12 cellular contexts compared by ENCODE assay signal in the genomic region with DNA sequence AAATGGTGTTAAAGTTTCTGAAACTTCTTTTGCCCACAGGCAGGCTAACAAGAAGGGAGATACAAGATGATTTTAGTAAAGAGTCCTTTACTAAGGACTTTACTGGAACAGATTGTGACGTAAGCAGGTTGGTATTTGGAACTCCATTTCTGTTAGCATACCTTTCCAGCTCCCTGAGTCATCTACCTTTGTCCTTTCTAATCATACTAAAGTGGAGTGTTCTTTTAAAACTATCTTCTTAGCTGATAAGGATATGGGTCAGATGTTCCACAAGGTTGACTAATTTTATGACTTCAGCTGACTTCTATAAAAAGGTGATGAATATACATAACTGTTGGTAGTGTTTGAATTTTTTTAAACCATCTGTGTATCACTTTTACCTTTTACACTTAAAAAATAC. TPM values are rescaled to one million over a fixed set of nuclear protein-coding genes. Genes with fewer than 3 reads are reported as not detected.
DNase-seq lines count a peak whose midpoint lies in the region; ATAC-seq, FAIRE-seq and TF ChIP-seq lines count a peak whose summit lies in the region.
"Had no signal": no experiment of that assay in that cellular context is flagged by ENCODE, and none has a peak within 500 bp of the region (broad histone marks: within the 10 kb centered on the region; RNA-seq: fewer than 3 reads in every experiment).

No MANE protein-coding gene starts in this region.

- H4K20me1 ChIP-seq in HCT116 (ENCODE audit: insufficient read depth) (no peaks in the 10 kb centered on the region), GM12878 (ENCODE audit: control insufficient read depth, insufficient read depth) (no peaks in the 10 kb centered on the region)

- H3K36me3 Mint-ChIP-seq in T-cell: peaks cover 34% of the 10 kb centered on the region

- no peak overlapping the region for H4K8ac ChIP-seq in neuronal stem cell (ENCODE audit: low read depth, low read length)

- no peak overlapping the region for H2BK5ac ChIP-seq in neuronal stem cell (ENCODE audit: low read length)

- H3K4me1 ChIP-seq in HCT116 (ENCODE audit: control insufficient read depth in 1 of 2, insufficient read depth in 2 of 2, low read length in 2 of 2) (peaks cover 11 to 17% of the 10 kb centered on the region in 2 experiments), GM12878 (ENCODE audit: control insufficient read depth, insufficient read depth, low read length) (no peaks in the 10 kb centered on the region), neuronal stem cell (ENCODE audit: control insufficient read depth in 2 of 2, insufficient read depth in 1 of 2, low read depth in 1 of 2, low read length in 2 of 2) (no peaks in the 10 kb centered on the region)

- no peak for TF ChIP-seq EP300 in GM12878 (IDR thresholded peaks at IDR 0.05; ENCODE audit: borderline replicate concordance in 1 of 2, control insufficient read depth in 1 of 2, low read depth in 2 of 2, low read length in 2 of 2)

- H3K4me3 Mint-ChIP-seq in T-cell: no peak overlapping the region

- CTCF ChIA-PET in HCT116 (lab: Charles Lee) (interaction anchor here (0.7 to 2.8 kb wide), 3 partner anchors 164 to 171 kb away, joined by 3 to 21 read pairs (median 9); no protein-coding TSS in a partner anchor), GM12878 (lab: Yijun Ruan, JAX) (interaction anchor here (0.9 to 14.9 kb wide), 6 partner anchors 14 to 171 kb away, joined by 3 to 170 read pairs (median 20); partner anchors contain the start of gene UGP2), T-cell (lab: Charles Lee) (interaction anchor here (2.9 to 5.7 kb wide), 4 partner anchors 164 to 173 kb away, joined by 15 to 67 read pairs (median 39); no protein-coding TSS in a partner anchor)

- H2AK5ac ChIP-seq in neuronal stem cell (ENCODE audit: low read depth, low read length): no peak overlapping the region

- H3K9me2 ChIP-seq in HCT116 (ENCODE audit: insufficient read depth): no peaks in the 10 kb centered on the region

- 80% methylated on average over 1 of the region's 1 CpG for WGBS in GM12878 (ENCODE audit: insufficient coverage, insufficient replicate concordance, low lambda C conversion rate, missing lambda C conversion rate)
- WGBS in neuronal stem cell (ENCODE audit: extremely low coverage in 2 of 2, insufficient read length in 2 of 2, insufficient replicate concordance in 1 of 2), 2 donors: no CpG with 5 or more reads among the region's 1 CpG

- H3K27me3 ChIP-seq in HCT116 (ENCODE audit: insufficient read depth, low read length) (no peaks in the 10 kb centered on the region), GM12878 (replicated peaks in 1 of 2; ENCODE audit: control insufficient read depth in 2 of 2, insufficient read depth in 2 of 2, low read length in 1 of 2) (no peaks in the 10 kb centered on the region), neuronal stem cell (ENCODE audit: control insufficient read depth in 3 of 3, insufficient read depth in 3 of 3, low read depth in 1 of 3, low read length in 3 of 3) (no peaks in the 10 kb centered on the region)
- H3K27me3 ChIP-seq: BLaER1 treated with 17β-estradiol and CSF1 and Interleukin-3, amounts not matched to agents 10 nM and 100 nM had no signal

- RAD21 ChIA-PET in HCT116 (lab: Charles Lee; ENCODE audit: low non-redundant PET in 1 of 2, low total read pairs in 2 of 2, uncharacterized antibody in 2 of 2, unreplicated experiment in 2 of 2): no interaction called here
- RAD21 ChIA-PET in GM12878 (lab: Charles Lee; ENCODE audit: unreplicated experiment): interaction anchor here (2.3 to 4.9 kb wide), 3 partner anchors 18 to 171 kb away, joined by 9 to 38 read pairs (median 21); no protein-coding TSS in a partner anchor

- H3K27ac ChIP-seq in HCT116 (ENCODE audit: low read depth, low read length) (peak overlapping the region; percentile 58; the same call in 1 of the 2 replicates), GM12878 (ENCODE audit: control insufficient read depth, insufficient read depth) (no peak overlapping the region), neuronal stem cell (replicated peaks; ENCODE audit: low read length) (no peak overlapping the region)
- H3K27ac ChIP-seq: BLaER1 treated with 17β-estradiol and CSF1 and Interleukin-3, amounts not matched to agents 10 nM and 100 nM had no signal

- TF ChIP-seq CTCF in HCT116 (IDR thresholded peaks at IDR 0.05 in 2 of 3, conservative IDR thresholded peaks at IDR 0.05 in 1 of 3; ENCODE audit: borderline replicate concordance in 1 of 3, insufficient read depth in 1 of 3, low read depth in 2 of 3, low read length in 2 of 3) (no peak), GM12878 (IDR thresholded peaks at IDR 0.05 in 2 of 3, conservative IDR thresholded peaks at IDR 0.05 in 1 of 3; ENCODE audit: control insufficient read depth in 2 of 3, extremely low read depth in 1 of 3, insufficient read depth in 1 of 3, low read depth in 3 of 3, low read length in 3 of 3) (no peak)

- SMC1A ChIA-PET in GM12878 (lab: Charles Lee; ENCODE audit: uncharacterized antibody, unreplicated experiment): interaction anchor here (1.0 to 10.2 kb wide), 3 partner anchors 10 to 19 kb away, joined by 5 to 90 read pairs (median 7); partner anchors contain the start of gene UGP2

- no peaks in the 10 kb centered on the region for H3K79me1 ChIP-seq in neuronal stem cell (ENCODE audit: low read depth, low read length)

- H4K91ac ChIP-seq in neuronal stem cell (ENCODE audit: low read depth, low read length, poor library complexity): no peak overlapping the region

- H2BK120ac ChIP-seq in neuronal stem cell (ENCODE audit: low read depth, low read length): no peak overlapping the region

- no peak for TF ChIP-seq POLR2A in HCT116 (IDR thresholded peaks at IDR 0.05; ENCODE audit: borderline replicate concordance, extremely low read depth, insufficient read depth, insufficient read length)
- no peak for TF ChIP-seq POLR2A in GM12878 (IDR thresholded peaks at IDR 0.05; ENCODE audit: low read depth, low read length)

- no peak overlapping the region for H2BK12ac ChIP-seq in neuronal stem cell (ENCODE audit: low read length)

- BruUV-seq in HCT116 (replicated peaks; lab: Mats Ljungman, UMichigan) (no TSS peak), GM12878 (replicated peaks; lab: Mats Ljungman, UMichigan) (no TSS peak)

- no peak overlapping the region for H3K27ac Mint-ChIP-seq in T-cell

- no peak overlapping the region for H3K14ac ChIP-seq in neuronal stem cell (ENCODE audit: low read length)

- H3K36me3 ChIP-seq in HCT116 (ENCODE audit: control insufficient read depth in 1 of 2, insufficient read depth in 2 of 2, low read length in 2 of 2) (peaks cover 3 to 4% of the 10 kb centered on the region in 2 experiments; a peak in 3 of 4 replicates), GM12878 (ENCODE audit: control insufficient read depth in 2 of 2, insufficient read depth in 2 of 2, low read length in 1 of 2) (peaks cover 3 to 9% of the 10 kb centered on the region in 2 experiments; a peak in 2 of 4 replicates), neuronal stem cell (replicated peaks in 1 of 2; ENCODE audit: control insufficient read depth in 2 of 2, insufficient read depth in 2 of 2, low read length in 2 of 2) (peaks cover 2 to 82% of the 10 kb centered on the region in 2 donors)

- peaks cover 30 to 38% (median 31%) of the 10 kb centered on the region in 3 donors for H3K4me1 Mint-ChIP-seq in T-cell

- peak; percentile 75 for FAIRE-seq in GM12878 (lab: Jason Lieb, UNC)
- FAIRE-seq: GM19239 had no signal

- no peak overlapping the region for H2BK15ac ChIP-seq in neuronal stem cell (ENCODE audit: low read length)

- no peaks in the 10 kb centered on the region for H3K79me2 ChIP-seq in HCT116 (ENCODE audit: insufficient read depth, low read length)
- H3K79me2 ChIP-seq in GM12878 (ENCODE audit: control insufficient read depth, insufficient read depth, low read length): no peaks in the 10 kb centered on the region; the same call in none of the 2 replicates

- H3K18ac ChIP-seq in neuronal stem cell (ENCODE audit: low read length): no peak overlapping the region

- TF ChIP-seq RAD21 in HCT116 (IDR thresholded peaks at IDR 0.05; ENCODE audit: low read depth): no peak
- no peak for TF ChIP-seq RAD21 in GM12878 (IDR thresholded peaks at IDR 0.05; ENCODE audit: insufficient read depth, low read depth, low read length)

- peak overlapping the region; percentile 19; the same call in 1 of the 2 replicates for H3K9ac ChIP-seq in HCT116 (ENCODE audit: low read length)
- H3K9ac ChIP-seq in GM12878 (ENCODE audit: control insufficient read depth, insufficient read depth, low read length): no peak overlapping the region
- H3K9ac ChIP-seq in neuronal stem cell (ENCODE audit: low read depth, low read length, poor library complexity): no peak overlapping the region
- H3K9ac ChIP-seq: BLaER1 treated with 17β-estradiol and CSF1 and Interleukin-3, amounts not matched to agents 10 nM and 100 nM had no signal

- H3K4me2 ChIP-seq in HCT116 (ENCODE audit: low read length): peak overlapping the region; percentile 59
- no peak overlapping the region for H3K4me2 ChIP-seq in GM12878 (ENCODE audit: control insufficient read depth, insufficient read depth)
- no peak overlapping the region for H3K4me2 ChIP-seq in neuronal stem cell (ENCODE audit: insufficient read depth, low read length, poor library complexity, severe bottlenecking)
- H3K4me2 ChIP-seq: BLaER1 treated with 17β-estradiol and CSF1 and Interleukin-3, amounts not matched to agents 10 nM and 100 nM had no signal

- in situ Hi-C loops in GM12878 (cut with MboI): no loop called here

- no peak overlapping the region for H3K4me3 ChIP-seq in HCT116 (replicated peaks in 1 of 2; ENCODE audit: low read depth in 1 of 2, low read length in 2 of 2)
- no peak overlapping the region for H3K4me3 ChIP-seq in GM12878
- H3K4me3 ChIP-seq in neuronal stem cell (ENCODE audit: low read length in 2 of 2): no peak overlapping the region
- H3K4me3 ChIP-seq: BLaER1 treated with 17β-estradiol and CSF1 and Interleukin-3, amounts not matched to agents 10 nM and 100 nM had no signal

- peak; percentile 71 for DNase-seq in A172 (ENCODE audit: low spot score)
- peak; percentile 70 for DNase-seq in HCT116 (ENCODE audit: low read depth, low spot score)
- DNase-seq in GM12878 (ENCODE audit: low read depth, low spot score): no peak
- DNase-seq in left colon: no peak
- no peak for DNase-seq in NCI-H1092 (lab: John Stamatoyannopoulos, UW)
- DNase-seq in neuronal stem cell (ENCODE audit: low spot score): no peak
- no peak for DNase-seq in stimulated activated CD4-positive, alpha-beta T cell treated with anti-CD3 and anti-CD28 coated beads, Interleukin-4, amount 100 ng/mL, for 4 hours
- no peak for DNase-seq in T-cell
- DNase-seq: NCI-H1436, occipital lobe had no signal

- H2AFZ ChIP-seq in HCT116 (ENCODE audit: low read depth, low read length, poor library complexity, severe bottlenecking): no peak overlapping the region
- H2AFZ ChIP-seq in GM12878 (ENCODE audit: control insufficient read depth, low read depth, low read length): no peak overlapping the region
- H2AFZ ChIP-seq in neuronal stem cell (ENCODE audit: low read length): no peak overlapping the region

- no peak overlapping the region for H3K23ac ChIP-seq in neuronal stem cell (ENCODE audit: low read depth, low read length, poor library complexity)

- intact Hi-C loops in HCT116 (cut with micrococcal nuclease) (loop anchor here (5.0 kb wide), 1 partner anchor 271 kb away; no protein-coding TSS in a partner anchor), GM12878 (cut with micrococcal nuclease; ENCODE audit: unreplicated experiment) (loop anchor here (5.0 kb wide), 1 partner anchor 271 kb away; no protein-coding TSS in a partner anchor), left colon (cut with DNase I, micrococcal nuclease) (loop anchor here in 1 of 2 donors (5.0 kb wide), 1 partner anchor 171 kb away; no protein-coding TSS in a partner anchor)

- no peak overlapping the region for H3K4ac ChIP-seq in neuronal stem cell (ENCODE audit: low read length)

- no peaks in the 10 kb centered on the region for H3K9me3 Mint-ChIP-seq in T-cell

- H3K27me3 Mint-ChIP-seq in T-cell: no peaks in the 10 kb centered on the region

- H3K9me3 ChIP-seq in HCT116 (ENCODE audit: control insufficient read depth in 1 of 2, insufficient read depth in 1 of 2, low read depth in 1 of 2, low read length in 2 of 2) (no peaks in the 10 kb centered on the region), GM12878 (replicated peaks; ENCODE audit: control insufficient read depth, insufficient read depth, low read length) (no peaks in the 10 kb centered on the region), neuronal stem cell (replicated peaks in 1 of 2; ENCODE audit: control insufficient read depth in 2 of 2, insufficient read depth in 1 of 2, low read depth in 1 of 2, low read length in 2 of 2) (peaks cover 0 to 5% of the 10 kb centered on the region in 2 donors)
- H3K9me3 ChIP-seq: BLaER1 treated with 17β-estradiol and CSF1 and Interleukin-3, amounts not matched to agents 10 nM and 100 nM had no signal

- POLR2A ChIA-PET in HCT116 (lab: Charles Lee): no interaction called here
- POLR2A ChIA-PET in GM12878 (lab: Charles Lee): interaction anchor here (0.5 to 1.3 kb wide), 2 partner anchors 10 to 14 kb away, joined by 3 read pairs; no protein-coding TSS in a partner anchor
- POLR2A ChIA-PET in T-cell (lab: Charles Lee): no interaction called here

- ATAC-seq in HCT116 (peak; percentile 81), GM12878 (no peak), left colon (peak; percentile 91), T-cell (replicated peaks in 1 of 4) (no peak)

RNA-seq across cellular contexts. Expression of gene UGP2, which starts 21.1 kb away (rescaled TPM):
- 73.1 and 77.4 TPM in 2 replicates for total RNA-seq in A172 (2014; rRNA removed; shearing (Covaris generic))
- total RNA-seq in HCT116 (2021; ENCODE audit: unreplicated experiment) (57.1 TPM), GM12878 (2014; rRNA removed) (40.8 and 50.7 TPM in 2 replicates), GM12878 (2014; rRNA removed; fragmentation: Illumina TruSeq; extraction: Trizol) (69.8 and 70.1 TPM in 2 replicates), GM12878 (2021) (57.4 and 64.8 TPM in 2 replicates), left colon (100 to 1,000 TPM; 519 to 600 TPM), T-cell (100 to 1,000 TPM in 1 of 5 donors, 10 to 100 TPM in 4; 67.4 to 103 (median 80.1) TPM)
- polyA plus RNA-seq in HCT116 (2012): 18.1 and 23.9 TPM in 2 replicates
- total RNA-seq in GM12878 (2013; cell fraction: nucleolus; rRNA removed): 46.0 and 61.1 TPM in 2 replicates
- 49.9 TPM for polyA plus RNA-seq in GM12878 (2011; ENCODE audit: low read depth)
- polyA plus RNA-seq in GM12878 (2011; rRNA removed) (71.2 and 122 TPM in 2 replicates), GM12878 (2014; fragmentation: Illumina TruSeq; extraction: Trizol) (87.1 and 108 TPM in 2 replicates), GM12878 (2014; fragmentation: Nextera tagmentation; extraction: Ambion mirVana) (10 to 100 TPM; 81.0 to 89.0 TPM), GM12878 (2014; rRNA removed) (37.2 and 49.1 TPM in 2 replicates), GM12878 (2016; fragmentation: Nextera tagmentation; extraction: Ambion mirVana) (10 to 100 TPM; 91.7 to 98.3 TPM)
- polyA plus RNA-seq in GM12878 (2011; cell fraction: cytosol; rRNA removed): 22.0 and 25.7 TPM in 2 replicates
- 21.2 and 22.8 TPM in 2 replicates for polyA plus RNA-seq in GM12878 (2011; cell fraction: nucleus; rRNA removed)
- 61.7 and 69.6 TPM in 2 replicates for polyA plus RNA-seq in GM12878 (2012)
- 20.1 and 29.6 TPM in 2 replicates for polyA minus RNA-seq in GM12878 (2011; rRNA and poly(A)+ RNA removed)
- polyA minus RNA-seq in GM12878 (2011; cell fraction: cytosol; rRNA and poly(A)+ RNA removed): 17.9 and 19.5 TPM in 2 replicates
- 15.4 and 23.7 TPM in 2 replicates for polyA minus RNA-seq in GM12878 (2011; cell fraction: nucleus; rRNA and poly(A)+ RNA removed)
- 45.3 TPM for polyA plus RNA-seq in neuronal stem cell (2013, experiment 1 of 2)
- polyA plus RNA-seq in neuronal stem cell (2013, experiment 2 of 2): 42.0 TPM

Comparison
In these comparisons a context has a peak if more than half of its experiments do, and no peak if none do; other contexts are left out.
1. DNase-seq: peak in A172 (single experiment) and HCT116 (single experiment); none in GM12878 (single experiment), left colon (0 of 2), NCI-H1092 (single experiment), neuronal stem cell (single experiment), stimulated activated CD4-positive, alpha-beta T cell treated with anti-CD3 and anti-CD28 coated beads, Interleukin-4, amount 100 ng/mL, for 4 hours (0 of 2) and T-cell (0 of 34).
2. ATAC-seq: peak in HCT116 (single experiment) and left colon (single experiment); none in GM12878 (single experiment) and T-cell (0 of 4).